Comparison of ENCODE assay signal across 10 cellular contexts in the genomic region with DNA sequence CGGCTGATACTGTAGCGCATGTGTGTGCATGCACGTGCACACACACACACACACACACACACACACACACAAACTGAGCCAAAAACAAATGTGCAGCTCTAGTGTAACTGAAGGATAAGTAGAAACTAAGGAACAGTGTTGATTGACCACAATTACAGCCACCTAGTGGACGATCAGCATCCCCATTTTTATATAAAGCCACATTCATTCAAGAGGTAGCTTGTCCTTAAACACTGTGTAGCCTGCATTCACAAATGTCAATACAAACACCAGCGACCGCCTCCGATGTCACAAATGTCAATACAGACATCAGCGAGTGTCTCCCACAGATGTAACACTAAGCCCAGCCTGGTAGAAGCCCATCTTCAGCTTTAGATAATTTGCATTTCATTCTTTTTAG.
DNase-seq lines count a peak whose midpoint lies in the region; ATAC-seq and TF ChIP-seq lines count a peak whose summit lies in the region.
"Had no signal": no experiment of that assay in that cellular context is flagged by ENCODE, and none has a peak within 500 bp of the region (broad histone marks: within the 10 kb centered on the region; RNA-seq: fewer than 3 reads in every experiment).

No MANE protein-coding gene starts in this region.

- H3K27ac Mint-ChIP-seq in activated CD4-positive, alpha-beta T cell treated with anti-CD3 and anti-CD28 coated beads, Interleukin-2, amount 10 ng/mL, durations not matched to agents 7 days and 5 days: no peak overlapping the region
- H3K27ac Mint-ChIP-seq in activated naive CD4-positive, alpha-beta T cell treated with anti-CD3 and anti-CD28 coated beads for 36 hours: no peak overlapping the region
- H3K27ac Mint-ChIP-seq: activated naive CD4-positive, alpha-beta T cell treated with anti-CD3 and anti-CD28 coated beads, Interleukin-2, amount 50 U/mL, for 72 hours had no signal

- WGBS in psoas muscle, 3 donors: 85 to 92% (median 90%) methylated on average over 8 of the region's 8 CpGs

- H3K9me3 Mint-ChIP-seq in activated CD4-positive, alpha-beta T cell treated with anti-CD3 and anti-CD28 coated beads, Interleukin-2, amount 10 ng/mL, durations not matched to agents 7 days and 5 days: no peaks in the 10 kb centered on the region
- H3K9me3 Mint-ChIP-seq in activated naive CD4-positive, alpha-beta T cell treated with anti-CD3 and anti-CD28 coated beads for 36 hours: no peaks in the 10 kb centered on the region
- H3K9me3 Mint-ChIP-seq: activated naive CD4-positive, alpha-beta T cell treated with anti-CD3 and anti-CD28 coated beads, Interleukin-2, amount 50 U/mL, for 72 hours had no signal

- no peaks in the 10 kb centered on the region for H3K36me3 ChIP-seq in psoas muscle (ENCODE audit: insufficient read depth in 1 of 2, low read depth in 1 of 2)

- H3K4me3 ChIP-seq in psoas muscle: no peak overlapping the region

- CTCF ChIA-PET in activated CD4-positive, alpha-beta T cell treated with anti-CD3 and anti-CD28 coated beads, Interleukin-2, amount 10 ng/mL, durations not matched to agents 7 days and 5 days (lab: Charles Lee): interaction anchor here (0.7 to 1.2 kb wide), 2 partner anchors 11 to 737 kb away, joined by 4 read pairs; no protein-coding TSS in a partner anchor
- CTCF ChIA-PET in activated naive CD4-positive, alpha-beta T cell treated with anti-CD3 and anti-CD28 coated beads for 36 hours (lab: Charles Lee): interaction anchor here (1.0 kb wide), 1 partner anchor 17 kb away, joined by 4 read pairs; no protein-coding TSS in a partner anchor

- DNase-seq in GM13977 (ENCODE audit: low spot score) (no peak), NCI-H774 (lab: John Stamatoyannopoulos, UW) (peak; percentile 27), erythroblast (lab: John Stamatoyannopoulos, UW) (peak; percentile 13 to 19), psoas muscle (no peak)
- DNase-seq in activated CD4-positive, alpha-beta T cell treated with anti-CD3 and anti-CD28 coated beads, Interleukin-2, amount 10 ng/mL, durations not matched to agents 7 days and 5 days: no peak
- no peak for DNase-seq in activated naive CD4-positive, alpha-beta T cell treated with anti-CD3 and anti-CD28 coated beads for 36 hours
- DNase-seq: NCI-H2227 treated with DMSO at 0.1 percent for 48 hours had no signal

- POLR2A ChIA-PET in activated CD4-positive, alpha-beta T cell treated with anti-CD3 and anti-CD28 coated beads, Interleukin-2, amount 10 ng/mL, durations not matched to agents 7 days and 5 days (lab: Charles Lee): no interaction called here

- H3K27me3 ChIP-seq in psoas muscle (ENCODE audit: insufficient read depth in 3 of 3, low read length in 2 of 3): no peaks in the 10 kb centered on the region

- H3K9me3 ChIP-seq in psoas muscle: no peaks in the 10 kb centered on the region

- no peaks in the 10 kb centered on the region for H3K4me1 ChIP-seq in psoas muscle

- no peak overlapping the region for H3K4me3 Mint-ChIP-seq in activated CD4-positive, alpha-beta T cell treated with anti-CD3 and anti-CD28 coated beads, Interleukin-2, amount 10 ng/mL, durations not matched to agents 7 days and 5 days
- H3K4me3 Mint-ChIP-seq in activated naive CD4-positive, alpha-beta T cell treated with anti-CD3 and anti-CD28 coated beads for 36 hours: no peak overlapping the region

- no peaks in the 10 kb centered on the region for H3K27me3 Mint-ChIP-seq in activated CD4-positive, alpha-beta T cell treated with anti-CD3 and anti-CD28 coated beads, Interleukin-2, amount 10 ng/mL, durations not matched to agents 7 days and 5 days
- H3K27me3 Mint-ChIP-seq in activated naive CD4-positive, alpha-beta T cell treated with anti-CD3 and anti-CD28 coated beads for 36 hours (ENCODE audit: low read depth): no peaks in the 10 kb centered on the region

- H3K4me1 Mint-ChIP-seq in activated CD4-positive, alpha-beta T cell treated with anti-CD3 and anti-CD28 coated beads, Interleukin-2, amount 10 ng/mL, durations not matched to agents 7 days and 5 days: no peaks in the 10 kb centered on the region
- H3K4me1 Mint-ChIP-seq in activated naive CD4-positive, alpha-beta T cell treated with anti-CD3 and anti-CD28 coated beads for 36 hours (ENCODE audit: low read depth): no peaks in the 10 kb centered on the region

- TF ChIP-seq CTCF in GM13977 (IDR thresholded peaks at IDR 0.05; ENCODE audit: extremely low read depth, insufficient read depth, missing control alignments) (peak; percentile 8), psoas muscle (IDR thresholded peaks at IDR 0.05) (peak; percentile 12)

- H3K27ac ChIP-seq in psoas muscle: no peak overlapping the region

- intact Hi-C loops in psoas muscle (cut with DNase I): no loop called here
- intact Hi-C loops in activated naive CD4-positive, alpha-beta T cell treated with anti-CD3 and anti-CD28 coated beads for 36 hours (cut with micrococcal nuclease): no loop called here

- in situ Hi-C loops in GM13977 (cut with MboI; ENCODE audit: low pct_unique_long_range_greater_than_20kb, low sequenced_read_pairs, unreplicated experiment): no loop called here

- TF ChIP-seq POLR2A in erythroblast (IDR thresholded peaks at IDR 0.05; ENCODE audit: low read length): no peak

- ATAC-seq in psoas muscle: no peak
- no peak for ATAC-seq in HG03108 (IDR thresholded peaks at IDR 0.05; ENCODE audit: unreplicated experiment)
- ATAC-seq in HG02852 (IDR thresholded peaks at IDR 0.05; ENCODE audit: unreplicated experiment): no peak
- ATAC-seq: activated naive CD4-positive, alpha-beta T cell treated with anti-CD3 and anti-CD28 coated beads, Interleukin-2, amount 50 U/mL, for 72 hours had no signal

- no peaks in the 10 kb centered on the region for H3K36me3 Mint-ChIP-seq in activated CD4-positive, alpha-beta T cell treated with anti-CD3 and anti-CD28 coated beads, Interleukin-2, amount 10 ng/mL, durations not matched to agents 7 days and 5 days (ENCODE audit: low read depth)
- H3K36me3 Mint-ChIP-seq in activated naive CD4-positive, alpha-beta T cell treated with anti-CD3 and anti-CD28 coated beads for 36 hours (ENCODE audit: low read depth): peaks cover 2% of the 10 kb centered on the region
- H3K36me3 Mint-ChIP-seq: activated naive CD4-positive, alpha-beta T cell treated with anti-CD3 and anti-CD28 coated beads, Interleukin-2, amount 50 U/mL, for 72 hours had no signal

Comparison
In these comparisons a context has a peak if more than half of its experiments do, and no peak if none do; other contexts are left out.
1. DNase-seq: peak in NCI-H774 (single experiment) and erythroblast (2 of 2); none in GM13977 (single experiment), psoas muscle (0 of 2), activated CD4-positive, alpha-beta T cell treated with anti-CD3 and anti-CD28 coated beads, Interleukin-2, amount 10 ng/mL, durations not matched to agents 7 days and 5 days (single experiment) and activated naive CD4-positive, alpha-beta T cell treated with anti-CD3 and anti-CD28 coated beads for 36 hours (single experiment).